20 cellular contexts compared by ENCODE assay signal in genomic region chr5:170590537-170590936, GRCh38.
DNase-seq lines count a peak whose midpoint lies in the region; ATAC-seq, FAIRE-seq and TF ChIP-seq lines count a peak whose summit lies in the region.
"Had no signal": no experiment of that assay in that cellular context is flagged by ENCODE, and none has a peak within 500 bp of the region (broad histone marks: within the 10 kb centered on the region; RNA-seq: fewer than 3 reads in every experiment).

No MANE protein-coding gene starts in this region.

- H3K27ac ChIP-seq in foreskin keratinocyte: no peak overlapping the region
- no peak overlapping the region for H3K27ac ChIP-seq in sigmoid colon
- no peak overlapping the region for H3K27ac ChIP-seq in transverse colon
- H3K27ac ChIP-seq: BLaER1 treated with 17β-estradiol and CSF1 and Interleukin-3, amounts not matched to agents 10 nM and 100 nM; GM23248; HL-60 had no signal

- H3K27me3 ChIP-seq in foreskin keratinocyte: peaks cover 21% of the 10 kb centered on the region
- no peaks in the 10 kb centered on the region for H3K27me3 ChIP-seq in sigmoid colon
- H3K27me3 ChIP-seq in transverse colon: no peaks in the 10 kb centered on the region
- H3K27me3 ChIP-seq: BLaER1 treated with 17β-estradiol and CSF1 and Interleukin-3, amounts not matched to agents 10 nM and 100 nM had no signal

- no peaks in the 10 kb centered on the region for H3K9me3 ChIP-seq in sigmoid colon
- no peaks in the 10 kb centered on the region for H3K9me3 ChIP-seq in transverse colon
- H3K9me3 ChIP-seq: BLaER1 treated with 17β-estradiol and CSF1 and Interleukin-3, amounts not matched to agents 10 nM and 100 nM had no signal

- ATAC-seq in activated T-helper 17 cell treated with anti-CD3 and anti-CD28 coated beads, Interleukin-2, amount 50 U/mL, for 72 hours (replicated peaks): peak; percentile 18
- peak; percentile 27 for ATAC-seq in foreskin keratinocyte
- ATAC-seq: CD8-positive, alpha-beta T cell; GM12878 had no signal

- TF ChIP-seq CTCF in foreskin keratinocyte (conservative IDR thresholded peaks at IDR 0.05) (no peak), sigmoid colon (IDR thresholded peaks at IDR 0.05) (no peak), transverse colon (IDR thresholded peaks at IDR 0.05) (no peak)

- peaks cover 33% of the 10 kb centered on the region for H3K27me3 Mint-ChIP-seq in activated naive CD4-positive, alpha-beta T cell treated with anti-CD3 and anti-CD28 coated beads for 36 hours (ENCODE audit: low read depth)
- H3K27me3 Mint-ChIP-seq in activated T-helper 17 cell treated with anti-CD3 and anti-CD28 coated beads, Interleukin-2, amount 50 U/mL, for 72 hours: peaks cover 16% of the 10 kb centered on the region

- in situ Hi-C loops in transverse colon (cut with MboI; ENCODE audit: low pct_ligation_motif_present in 1 of 4, low pct_unique_long_range_greater_than_20kb in 1 of 4, low sequenced_read_pairs in 3 of 4): no loop called here

- no peak for FAIRE-seq in HTR-8/SVneo (lab: Jason Lieb, UNC)
- FAIRE-seq: GM12878, GM18507, H54 had no signal

- H3K36me3 Mint-ChIP-seq in activated naive CD4-positive, alpha-beta T cell treated with anti-CD3 and anti-CD28 coated beads for 36 hours (ENCODE audit: low read depth): no peaks in the 10 kb centered on the region
- no peaks in the 10 kb centered on the region for H3K36me3 Mint-ChIP-seq in activated T-helper 17 cell treated with anti-CD3 and anti-CD28 coated beads, Interleukin-2, amount 50 U/mL, for 72 hours (ENCODE audit: low read depth)
- H3K36me3 Mint-ChIP-seq: CD8-positive, alpha-beta T cell had no signal

- TF ChIP-seq POLR2A in sigmoid colon (IDR thresholded peaks at IDR 0.05): no peak
- TF ChIP-seq POLR2A in transverse colon (IDR thresholded peaks at IDR 0.05): no peak

- WGBS in sigmoid colon, 2 donors: 30 to 68% methylated on average over 3 of the region's 3 CpGs
- 32% methylated on average over 3 of the region's 3 CpGs; no CpG with 5 or more reads in 1 of the 2 donors for WGBS in transverse colon (ENCODE audit: low coverage in 1 of 2), 2 donors

- H3K4me3 Mint-ChIP-seq in activated naive CD4-positive, alpha-beta T cell treated with anti-CD3 and anti-CD28 coated beads for 36 hours: no peak overlapping the region
- no peak overlapping the region for H3K4me3 Mint-ChIP-seq in activated T-helper 17 cell treated with anti-CD3 and anti-CD28 coated beads, Interleukin-2, amount 50 U/mL, for 72 hours
- H3K4me3 Mint-ChIP-seq: B cell; CD8-positive, alpha-beta T cell; HFFc6 had no signal

- no peaks in the 10 kb centered on the region for H3K36me3 ChIP-seq in sigmoid colon
- H3K36me3 ChIP-seq in transverse colon: no peaks in the 10 kb centered on the region
- H3K36me3 ChIP-seq: BLaER1 treated with 17β-estradiol and CSF1 and Interleukin-3, amounts not matched to agents 10 nM and 100 nM had no signal

- no peaks in the 10 kb centered on the region for H3K4me1 Mint-ChIP-seq in activated naive CD4-positive, alpha-beta T cell treated with anti-CD3 and anti-CD28 coated beads for 36 hours (ENCODE audit: low read depth)
- H3K4me1 Mint-ChIP-seq in activated T-helper 17 cell treated with anti-CD3 and anti-CD28 coated beads, Interleukin-2, amount 50 U/mL, for 72 hours: no peaks in the 10 kb centered on the region
- H3K4me1 Mint-ChIP-seq: B cell had no signal

- CTCF ChIA-PET in activated naive CD4-positive, alpha-beta T cell treated with anti-CD3 and anti-CD28 coated beads for 36 hours (lab: Charles Lee): interaction anchor here (0.9 kb wide), 1 partner anchor 156 kb away, joined by 3 read pairs; no protein-coding TSS in a partner anchor

- H3K4me1 ChIP-seq in foreskin keratinocyte (no peaks in the 10 kb centered on the region), sigmoid colon (no peaks in the 10 kb centered on the region), transverse colon (no peaks in the 10 kb centered on the region)
- H3K4me1 ChIP-seq: BLaER1 treated with 17β-estradiol and CSF1 and Interleukin-3, amounts not matched to agents 10 nM and 100 nM had no signal

- H3K27ac Mint-ChIP-seq in activated naive CD4-positive, alpha-beta T cell treated with anti-CD3 and anti-CD28 coated beads for 36 hours: no peak overlapping the region
- no peak overlapping the region for H3K27ac Mint-ChIP-seq in activated T-helper 17 cell treated with anti-CD3 and anti-CD28 coated beads, Interleukin-2, amount 50 U/mL, for 72 hours
- H3K27ac Mint-ChIP-seq: B cell; CD8-positive, alpha-beta T cell; HFFc6 had no signal

- intact Hi-C loops in activated naive CD4-positive, alpha-beta T cell treated with anti-CD3 and anti-CD28 coated beads for 36 hours (cut with micrococcal nuclease): no loop called here
- intact Hi-C loops in sigmoid colon (cut with DNase I) (no loop called here), transverse colon (cut with DNase I; ENCODE audit: low total_unique reads) (no loop called here)

- H3K4me3 ChIP-seq in sigmoid colon (no peak overlapping the region), transverse colon (no peak overlapping the region)
- H3K4me3 ChIP-seq: BLaER1 treated with 17β-estradiol and CSF1 and Interleukin-3, amounts not matched to agents 10 nM and 100 nM; GM12878; GM23248 had no signal

- H3K9me3 Mint-ChIP-seq in activated naive CD4-positive, alpha-beta T cell treated with anti-CD3 and anti-CD28 coated beads for 36 hours: no peaks in the 10 kb centered on the region
- no peaks in the 10 kb centered on the region for H3K9me3 Mint-ChIP-seq in activated T-helper 17 cell treated with anti-CD3 and anti-CD28 coated beads, Interleukin-2, amount 50 U/mL, for 72 hours
- H3K9me3 Mint-ChIP-seq: CD8-positive, alpha-beta T cell had no signal

- peak; percentile 15 for DNase-seq in activated naive CD4-positive, alpha-beta T cell treated with anti-CD3 and anti-CD28 coated beads for 36 hours
- no peak for DNase-seq in activated naive CD4-positive, alpha-beta T cell treated with Interleukin-2 at 50 U/mL for 16 hours
- DNase-seq in foreskin keratinocyte: no peak
- peak; percentile 13 for DNase-seq in sigmoid colon
- no peak for DNase-seq in transverse colon
- no peak for DNase-seq in HTR-8/SVneo (ENCODE audit: insufficient read length, low spot score)
- DNase-seq: Calu3; CD8-positive, alpha-beta T cell; DMS79 treated with DMSO at 0.1 percent for 48 hours; GM23248; HCEC 1CT; HFFc6; IMR-90 had no signal

- TF ChIP-seq EP300 in sigmoid colon (IDR thresholded peaks at IDR 0.05): no peak
- no peak for TF ChIP-seq EP300 in transverse colon (IDR thresholded peaks at IDR 0.05; ENCODE audit: low read depth)

Comparison
In these comparisons a context has a peak if more than half of its experiments do, and no peak if none do; other contexts are left out.
1. DNase-seq: peak in activated naive CD4-positive, alpha-beta T cell treated with anti-CD3 and anti-CD28 coated beads for 36 hours (single experiment) and sigmoid colon (single experiment); none in activated naive CD4-positive, alpha-beta T cell treated with Interleukin-2 at 50 U/mL for 16 hours (single experiment), foreskin keratinocyte (0 of 2), transverse colon (single experiment) and HTR-8/SVneo (single experiment).